ENCODE assay signal across 8 cellular contexts in the genomic region with DNA sequence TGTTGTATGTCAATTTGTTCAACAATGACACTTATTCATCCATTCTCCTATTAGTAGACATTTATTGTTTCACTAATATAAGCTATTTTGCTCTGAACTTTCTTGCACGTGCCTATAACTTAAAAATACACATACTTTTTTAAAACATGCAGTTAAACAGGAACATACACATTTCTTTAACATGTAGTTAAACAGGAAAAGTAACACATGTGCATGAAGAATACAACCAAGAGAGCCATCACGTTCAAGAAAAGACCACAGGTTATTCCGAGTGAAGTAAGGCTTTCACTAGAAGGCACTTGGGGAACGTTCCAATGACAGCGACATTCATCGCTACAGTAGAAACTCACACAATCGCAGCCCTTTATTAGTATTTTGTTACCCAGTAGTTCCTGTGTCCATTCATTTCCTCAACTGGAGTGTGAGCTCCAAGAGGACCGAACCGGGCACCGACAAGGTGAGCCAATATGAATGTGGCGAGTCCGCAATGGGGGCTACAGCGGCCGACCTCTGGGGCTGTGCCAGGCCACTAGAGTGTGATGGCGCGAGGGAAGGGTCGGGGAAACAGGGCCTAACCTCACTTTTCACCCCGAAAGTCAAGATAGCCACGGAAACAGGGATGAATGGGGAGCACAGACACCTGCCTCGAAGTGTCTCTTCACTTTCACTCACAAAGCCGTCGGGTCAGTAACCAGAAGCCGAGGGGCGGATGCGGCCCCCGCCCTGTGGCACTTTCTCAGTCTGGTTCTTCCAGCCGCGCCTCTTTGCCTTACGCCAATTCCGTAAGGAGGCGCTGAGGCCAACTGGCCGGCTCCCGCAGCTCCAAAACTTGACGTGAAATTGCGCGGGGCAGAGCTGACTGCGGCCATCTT. TPM values are rescaled to one million over a fixed set of nuclear protein-coding genes. Genes with fewer than 3 reads are reported as not detected.
A peak's percentile ranks its signal among the peaks of the same experiment; 100 is the strongest.
DNase-seq lines count a peak whose midpoint lies in the region; ATAC-seq and TF ChIP-seq lines count a peak whose summit lies in the region.

No MANE protein-coding gene starts in this region.

- no peak for TF ChIP-seq POLR2A in prostate gland (IDR thresholded peaks at IDR 0.05)
- no peak for TF ChIP-seq POLR2A in uterus (IDR thresholded peaks at IDR 0.05)

- H3K9me3 ChIP-seq in left ventricle myocardium inferior (replicated peaks) (no peaks in the 10 kb centered on the region), prostate gland (no peaks in the 10 kb centered on the region), uterus (no peaks in the 10 kb centered on the region)

- H3K4me3 ChIP-seq in left ventricle myocardium inferior (peak overlapping the region; percentile 95), prostate gland (peak overlapping the region; percentile 56 to 90), uterus (peak overlapping the region; percentile 90 to 98)

- in situ Hi-C loops in GM13976 (cut with MboI; ENCODE audit: low sequenced_read_pairs, unreplicated experiment): loop anchor here (5.0 kb wide), 1 partner anchor 73 kb away; no protein-coding TSS in a partner anchor

- peak overlapping the region; percentile 93 for H3K27ac ChIP-seq in adipose tissue (ENCODE audit: low read depth, low read length)
- peak overlapping the region; percentile 98 for H3K27ac ChIP-seq in left ventricle myocardium inferior (replicated peaks)
- H3K27ac ChIP-seq in prostate gland: peak overlapping the region; percentile 89 to 96
- peak overlapping the region; percentile 98 to 99 for H3K27ac ChIP-seq in uterus

- H3K4me1 ChIP-seq in left ventricle myocardium inferior (peaks cover 54% of the 10 kb centered on the region), prostate gland (replicated peaks) (no peaks in the 10 kb centered on the region), uterus (no peaks in the 10 kb centered on the region)

- H3K27me3 ChIP-seq in left ventricle myocardium inferior (ENCODE audit: low read depth) (no peaks in the 10 kb centered on the region), prostate gland (replicated peaks; ENCODE audit: insufficient read depth) (no peaks in the 10 kb centered on the region), uterus (no peaks in the 10 kb centered on the region)

- ATAC-seq in HG02763 (IDR thresholded peaks at IDR 0.05; ENCODE audit: unreplicated experiment): peak; percentile 43

- no peaks in the 10 kb centered on the region for H3K36me3 ChIP-seq in left ventricle myocardium inferior
- H3K36me3 ChIP-seq in prostate gland: no peaks in the 10 kb centered on the region
- H3K36me3 ChIP-seq in uterus: no peaks in the 10 kb centered on the region

- no peak for TF ChIP-seq CTCF in GM13976 (IDR thresholded peaks at IDR 0.05; ENCODE audit: borderline replicate concordance, control extremely low read depth, extremely low read depth, insufficient read depth, missing control alignments)
- no peak for TF ChIP-seq CTCF in left ventricle myocardium inferior (IDR thresholded peaks at IDR 0.05; ENCODE audit: borderline replicate concordance)
- peak in 1 of 4 experiments; percentile 2 for TF ChIP-seq CTCF in prostate gland (IDR thresholded peaks at IDR 0.05)
- TF ChIP-seq CTCF in uterus (IDR thresholded peaks at IDR 0.05): no peak

- intact Hi-C loops in left ventricle myocardium inferior (cut with micrococcal nuclease) (no loop called here), prostate gland (cut with DNase I) (loop anchor here (2.0 to 5.0 kb wide), 3 partner anchors 89 to 352 kb away; partner anchors contain the start of genes EEPD1 and HERPUD2), uterus (cut with DNase I; ENCODE audit: low total_unique reads) (no loop called here)

- peak; percentile 79 for DNase-seq in GM13976 (ENCODE audit: low spot score)
- peak; percentile 81 for DNase-seq in NCI-H128 (lab: John Stamatoyannopoulos, UW; ENCODE audit: unreplicated experiment)
- DNase-seq in SKM-1 treated with dmso at 0.1 percent for 144 hours (lab: John Stamatoyannopoulos, UW; ENCODE audit: unreplicated experiment): peak; percentile 72
- DNase-seq in left ventricle myocardium inferior: peak; percentile 87
- DNase-seq in prostate gland (ENCODE audit: low spot score): peak; percentile 77
- DNase-seq in uterus: peak; percentile 87 to 88

- WGBS in adipose tissue, 3 donors: 1 to 2% (median 2%) methylated on average over 37 of the region's 37 CpGs
- 2% methylated on average over 37 of the region's 37 CpGs for WGBS in prostate gland

RNA-seq across cellular contexts. Expression of gene SEPTIN7, which starts 0.8 kb away (rescaled TPM):
- polyA plus RNA-seq in adipose tissue: 100 to 1,000 TPM in 2 of 3 donors, 10 to 100 TPM in 1; 41.8 to 286 (median 135) TPM
- total RNA-seq in left ventricle myocardium inferior: 187 TPM
- 100 to 1,000 TPM; 135 to 136 TPM for total RNA-seq in prostate gland
- total RNA-seq in uterus: 100 to 1,000 TPM; 251 to 503 (median 267) TPM

Comparison
In these comparisons a context has a peak if more than half of its experiments do, and no peak if none do; other contexts are left out.
1. Peak in every context shown above with its lines: DNase-seq, ATAC-seq, H3K4me3 ChIP-seq and H3K27ac ChIP-seq.